In the genomic region with DNA sequence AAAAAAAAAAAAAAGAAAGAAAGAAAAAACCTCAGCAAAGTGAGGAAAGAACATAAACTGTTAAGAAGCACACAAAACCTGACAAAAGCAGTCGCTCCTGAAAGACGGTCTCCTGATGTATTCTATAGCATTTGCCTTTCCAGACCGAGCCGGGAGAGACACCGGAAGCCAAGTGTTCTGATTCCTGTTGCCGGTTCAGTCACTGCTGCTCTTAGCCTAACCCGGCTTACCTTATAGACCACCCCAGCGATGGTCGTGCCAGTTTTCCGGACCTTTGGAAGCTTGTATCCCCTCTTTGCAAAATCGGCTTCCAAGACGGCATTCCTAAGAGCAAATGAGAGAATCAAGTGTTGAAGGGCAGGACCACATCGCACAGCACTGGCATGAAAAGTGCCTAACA, we compare ENCODE assay signal across 8 cellular contexts. TPM values are rescaled to one million over a fixed set of nuclear protein-coding genes. Genes with fewer than 3 reads are reported as not detected.
DNase-seq lines count a peak whose midpoint lies in the region; ATAC-seq, FAIRE-seq and TF ChIP-seq lines count a peak whose summit lies in the region.

No MANE protein-coding gene starts in this region.

- H3K4me1 ChIP-seq in ACC112 (ENCODE audit: control insufficient read depth, insufficient read depth, low read length, unreplicated experiment) (peaks cover 45% of the 10 kb centered on the region), HUES6 (ENCODE audit: control insufficient read depth, insufficient read depth, low read length) (peaks cover 3% of the 10 kb centered on the region; the same call in 1 of the 2 replicates), muscle layer of duodenum (ENCODE audit: control insufficient read depth in 1 of 2, insufficient read depth in 2 of 2, low read length in 2 of 2) (peaks cover 10% of the 10 kb centered on the region in 2 donors)

- no peak for DNase-seq in bronchial epithelial cell (ENCODE audit: low read depth)

- H3K79me2 ChIP-seq in ACC112 (ENCODE audit: control insufficient read depth, insufficient read depth, low read length, unreplicated experiment), result peaks cover 39% of the 10 kb centered on the region

- TF ChIP-seq CTCF in bronchial epithelial cell (IDR thresholded peaks at IDR 0.05; ENCODE audit: insufficient read depth, low read length, severe bottlenecking), result no peak

- no peak for ATAC-seq in HG03039 (IDR thresholded peaks at IDR 0.05; ENCODE audit: unreplicated experiment)
- ATAC-seq in HG03196 (IDR thresholded peaks at IDR 0.05; ENCODE audit: unreplicated experiment), result no peak
- ATAC-seq in HG02678 (IDR thresholded peaks at IDR 0.05; ENCODE audit: unreplicated experiment), result no peak
- no peak for ATAC-seq in HG03135 (IDR thresholded peaks at IDR 0.05; ENCODE audit: unreplicated experiment)

- no peaks in the 10 kb centered on the region for H3K27me3 ChIP-seq in ACC112 (ENCODE audit: insufficient read depth, low read length)
- no peaks in the 10 kb centered on the region for H3K27me3 ChIP-seq in HUES6 (ENCODE audit: control insufficient read depth, insufficient read depth, low read length)
- H3K27me3 ChIP-seq in bronchial epithelial cell (ENCODE audit: control insufficient read depth, insufficient read depth, low read length), result no peaks in the 10 kb centered on the region
- no peaks in the 10 kb centered on the region for H3K27me3 ChIP-seq in muscle layer of duodenum (ENCODE audit: low read depth, low read length)

- FAIRE-seq in bronchial epithelial cell (lab: Jason Lieb, UNC), result no peak

- H3K9ac ChIP-seq in HUES6 (ENCODE audit: low read length), result peak overlapping the region; percentile 89

- peak overlapping the region; percentile 93 for H3K4me3 ChIP-seq in ACC112 (ENCODE audit: low read depth, low read length)
- H3K4me3 ChIP-seq in HUES6 (ENCODE audit: low read depth, low read length), result peak overlapping the region; percentile 97
- H3K4me3 ChIP-seq in bronchial epithelial cell (ENCODE audit: low read depth, low read length), result peak overlapping the region; percentile 55
- H3K4me3 ChIP-seq in muscle layer of duodenum (ENCODE audit: low read depth in 1 of 2, low read length in 2 of 2), result peak overlapping the region; percentile 94 to 99

- no peaks in the 10 kb centered on the region for H3K9me3 ChIP-seq in HUES6 (ENCODE audit: control insufficient read depth, insufficient read depth, low read depth, low read length)
- no peaks in the 10 kb centered on the region for H3K9me3 ChIP-seq in muscle layer of duodenum (ENCODE audit: control insufficient read depth in 1 of 2, low read length in 2 of 2)

- peak overlapping the region; percentile 44 for H2AFZ ChIP-seq in ACC112 (ENCODE audit: low read length, unreplicated experiment)

- H3K36me3 ChIP-seq in ACC112 (ENCODE audit: insufficient read depth, low read length) (peaks cover 30% of the 10 kb centered on the region), HUES6 (ENCODE audit: control insufficient read depth, insufficient read depth, low read length) (peaks cover 45% of the 10 kb centered on the region), bronchial epithelial cell (ENCODE audit: control insufficient read depth, insufficient read depth, low read length) (peaks cover 9% of the 10 kb centered on the region), muscle layer of duodenum (ENCODE audit: control insufficient read depth in 1 of 2, insufficient read depth in 2 of 2, low read length in 2 of 2) (peaks cover 31 to 39% of the 10 kb centered on the region in 2 donors)

- H3K27ac ChIP-seq in ACC112 (ENCODE audit: low read depth, low read length) (peak overlapping the region; percentile 98), HUES6 (ENCODE audit: low read depth, low read length) (peak overlapping the region; percentile 86), muscle layer of duodenum (ENCODE audit: low read length) (peak overlapping the region; percentile 76)

RNA-seq across cellular contexts. Expression of gene PSMB7, which starts 0.6 kb away (rescaled TPM):
- total RNA-seq in bronchial epithelial cell, result 275 and 335 TPM in 2 replicates

RNA-seq across cellular contexts. Expression of gene ADGRD2, which starts 35.6 kb away (rescaled TPM):
- 0.38 TPM in 1 of 2 replicates, not detected in the other for total RNA-seq in bronchial epithelial cell
